In the genomic region with DNA sequence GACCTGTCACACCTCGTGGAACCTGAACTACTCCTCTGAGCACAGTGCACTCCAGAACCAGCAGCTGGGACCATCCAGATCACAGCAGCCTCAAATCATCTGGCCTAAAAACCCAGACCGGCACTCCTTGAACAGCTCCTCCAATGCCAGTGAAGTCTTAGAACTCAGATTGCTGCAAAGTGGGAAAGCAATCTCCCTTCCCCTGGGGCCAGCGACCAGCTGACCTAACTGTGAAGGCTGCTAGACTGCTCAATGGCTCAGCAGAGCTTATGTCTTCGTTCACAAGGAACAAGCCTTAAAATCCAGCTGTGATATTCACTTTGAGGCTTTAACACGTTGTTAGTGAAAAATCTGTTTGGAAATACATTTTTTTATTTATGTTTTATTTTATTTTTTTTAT, we compare ENCODE assay signal across 21 cellular contexts.
DNase-seq lines count a peak whose midpoint lies in the region; ATAC-seq and TF ChIP-seq lines count a peak whose summit lies in the region.
"Had no signal": no experiment of that assay in that cellular context is flagged by ENCODE, and none has a peak within 500 bp of the region (broad histone marks: within the 10 kb centered on the region; RNA-seq: fewer than 3 reads in every experiment).

No MANE protein-coding gene starts in this region.

- H3K36me3 Mint-ChIP-seq in T-helper 2 cell treated with Interferon-gamma antibody and Interleukin-4, amounts not matched to agents 5 μg/mL and 100 μg/mL, for 36 hours (ENCODE audit: low read depth): no peaks in the 10 kb centered on the region
- H3K36me3 Mint-ChIP-seq in activated naive CD4-positive, alpha-beta T cell treated with anti-CD3 and anti-CD28 coated beads for 36 hours (ENCODE audit: low read depth): no peaks in the 10 kb centered on the region
- H3K36me3 Mint-ChIP-seq: CD4-positive, CD25-positive, alpha-beta regulatory T cell had no signal

- no peak overlapping the region for H2AK5ac ChIP-seq in mesendoderm (ENCODE audit: low read length)

- no peaks in the 10 kb centered on the region for H3K9me3 Mint-ChIP-seq in T-helper 2 cell treated with Interferon-gamma antibody and Interleukin-4, amounts not matched to agents 5 μg/mL and 100 μg/mL, for 36 hours
- H3K9me3 Mint-ChIP-seq in activated naive CD4-positive, alpha-beta T cell treated with anti-CD3 and anti-CD28 coated beads for 36 hours: no peaks in the 10 kb centered on the region
- H3K9me3 Mint-ChIP-seq: CD4-positive, CD25-positive, alpha-beta regulatory T cell had no signal

- no peaks in the 10 kb centered on the region for H3K9me3 ChIP-seq in right atrium auricular region

- no peak overlapping the region for H4K5ac ChIP-seq in mesendoderm (ENCODE audit: low read length)

- H3K27me3 ChIP-seq in right atrium auricular region (no peaks in the 10 kb centered on the region), mesendoderm (ENCODE audit: insufficient read depth, low read length, poor library complexity) (no peaks in the 10 kb centered on the region)

- H2BK120ac ChIP-seq in mesendoderm (ENCODE audit: low read depth, low read length): no peak overlapping the region

- CTCF ChIA-PET in activated naive CD4-positive, alpha-beta T cell treated with anti-CD3 and anti-CD28 coated beads for 36 hours (lab: Charles Lee): no interaction called here

- H3K4me3 ChIP-seq in right atrium auricular region (no peak overlapping the region), mesendoderm (ENCODE audit: low read length) (no peak overlapping the region)

- H3K27ac Mint-ChIP-seq in T-helper 2 cell treated with Interferon-gamma antibody and Interleukin-4, amounts not matched to agents 5 μg/mL and 100 μg/mL, for 36 hours: no peak overlapping the region
- no peak overlapping the region for H3K27ac Mint-ChIP-seq in activated naive CD4-positive, alpha-beta T cell treated with anti-CD3 and anti-CD28 coated beads for 36 hours
- H3K27ac Mint-ChIP-seq: CD4-positive, CD25-positive, alpha-beta regulatory T cell had no signal

- ATAC-seq in Right ventricle myocardium inferior (peak; percentile 58), GM18505 (IDR thresholded peaks at IDR 0.05; ENCODE audit: unreplicated experiment) (no peak)
- ATAC-seq: HepG2, PC-3 had no signal

- H3K27ac ChIP-seq in right atrium auricular region (no peak overlapping the region), mesendoderm (ENCODE audit: low read depth, low read length) (no peak overlapping the region)

- H3K36me3 ChIP-seq in right atrium auricular region (no peaks in the 10 kb centered on the region), mesendoderm (ENCODE audit: control insufficient read depth, insufficient read depth, low read length) (no peaks in the 10 kb centered on the region)

- no peak for TF ChIP-seq CTCF in right atrium auricular region (IDR thresholded peaks at IDR 0.05)

- no peak overlapping the region for H3K23ac ChIP-seq in mesendoderm (ENCODE audit: low read length)

- TF ChIP-seq POLR2A in GM18505 (IDR thresholded peaks at IDR 0.05; ENCODE audit: borderline replicate concordance, extremely low read depth, insufficient read depth, insufficient read length): no peak

- no peaks in the 10 kb centered on the region for H3K79me1 ChIP-seq in mesendoderm (ENCODE audit: low read length)

- H3K56ac ChIP-seq in mesendoderm (ENCODE audit: low read length): no peak overlapping the region

- H3K27me3 Mint-ChIP-seq in T-helper 2 cell treated with Interferon-gamma antibody and Interleukin-4, amounts not matched to agents 5 μg/mL and 100 μg/mL, for 36 hours (ENCODE audit: low read depth): peaks cover 2% of the 10 kb centered on the region
- H3K27me3 Mint-ChIP-seq in activated naive CD4-positive, alpha-beta T cell treated with anti-CD3 and anti-CD28 coated beads for 36 hours (ENCODE audit: low read depth): peaks cover 4% of the 10 kb centered on the region
- H3K27me3 Mint-ChIP-seq: CD4-positive, CD25-positive, alpha-beta regulatory T cell had no signal

- no peak overlapping the region for H3K4me2 ChIP-seq in mesendoderm (ENCODE audit: low read length)

- DNase-seq in Right ventricle myocardium inferior (ENCODE audit: missing footprints): no peak
- DNase-seq in right atrium auricular region (ENCODE audit: low spot score): no peak
- peak; percentile 11 for DNase-seq in fibroblast of peridontal ligament (ENCODE audit: extremely low read depth)
- peak; percentile 27 for DNase-seq in mesendoderm
- DNase-seq in T-helper 2 cell treated with Interferon-gamma antibody and Interleukin-4, amounts not matched to agents 5 μg/mL and 100 μg/mL, for 36 hours (ENCODE audit: low spot score): no peak
- no peak for DNase-seq in activated effector memory CD4-positive, alpha-beta T cell treated with Interleukin-2 at 50 U/mL for 16 hours
- no peak for DNase-seq in activated naive CD4-positive, alpha-beta T cell treated with anti-CD3 and anti-CD28 coated beads for 36 hours
- DNase-seq: 8988T; CD4-positive, CD25-positive, alpha-beta regulatory T cell; COR-L47; DMS 273 treated with DMSO at 0.1 percent for 48 hours; GDM1; KBM-7; MV-4-11; NCI-H1694 treated with DMSO at 0.1 percent for 48 hours; NCI-H2107; NCI-H510A; PC-3; RPMI8226 had no signal

- H3K4me1 Mint-ChIP-seq in T-helper 2 cell treated with Interferon-gamma antibody and Interleukin-4, amounts not matched to agents 5 μg/mL and 100 μg/mL, for 36 hours (ENCODE audit: low read depth): no peaks in the 10 kb centered on the region
- no peaks in the 10 kb centered on the region for H3K4me1 Mint-ChIP-seq in activated naive CD4-positive, alpha-beta T cell treated with anti-CD3 and anti-CD28 coated beads for 36 hours (ENCODE audit: low read depth)
- H3K4me1 Mint-ChIP-seq: CD4-positive, CD25-positive, alpha-beta regulatory T cell had no signal

- intact Hi-C loops in Right ventricle myocardium inferior (cut with DNase I): loop anchor here (10.0 kb wide), 1 partner anchor 130 kb away; no protein-coding TSS in a partner anchor
- intact Hi-C loops in activated naive CD4-positive, alpha-beta T cell treated with anti-CD3 and anti-CD28 coated beads for 36 hours (cut with micrococcal nuclease): no loop called here

- H2BK5ac ChIP-seq in mesendoderm (ENCODE audit: low read length): no peak overlapping the region

- H4K8ac ChIP-seq in mesendoderm (ENCODE audit: low read depth, low read length): no peak overlapping the region

- no peaks in the 10 kb centered on the region for H3K79me2 ChIP-seq in mesendoderm (ENCODE audit: control insufficient read depth, insufficient read depth, low read length)

- H3K4me1 ChIP-seq in right atrium auricular region: peaks cover 0 to under 1% of the 10 kb centered on the region in 2 donors
- no peaks in the 10 kb centered on the region for H3K4me1 ChIP-seq in mesendoderm (ENCODE audit: control insufficient read depth, low read depth, low read length)

- no peak overlapping the region for H3K4ac ChIP-seq in mesendoderm (ENCODE audit: low read depth, low read length)

- no peak overlapping the region for H2BK15ac ChIP-seq in mesendoderm (replicated peaks; ENCODE audit: low read depth)

- WGBS in mesendoderm (ENCODE audit: extremely low coverage, insufficient coverage, low lambda C conversion rate): no CpG with 5 or more reads among the region's 5 CpGs

- no peak overlapping the region for H3K18ac ChIP-seq in mesendoderm (ENCODE audit: low read length)

- no peak overlapping the region for H3K9ac ChIP-seq in mesendoderm (ENCODE audit: low read length)

- no peak overlapping the region for H3K4me3 Mint-ChIP-seq in T-helper 2 cell treated with Interferon-gamma antibody and Interleukin-4, amounts not matched to agents 5 μg/mL and 100 μg/mL, for 36 hours
- H3K4me3 Mint-ChIP-seq in activated naive CD4-positive, alpha-beta T cell treated with anti-CD3 and anti-CD28 coated beads for 36 hours: no peak overlapping the region
- H3K4me3 Mint-ChIP-seq: CD4-positive, CD25-positive, alpha-beta regulatory T cell had no signal

Comparison
In these comparisons a context has a peak if more than half of its experiments do, and no peak if none do; other contexts are left out.
1. DNase-seq: peak in fibroblast of peridontal ligament (single experiment) and mesendoderm (single experiment); none in Right ventricle myocardium inferior (single experiment), right atrium auricular region (single experiment), T-helper 2 cell treated with Interferon-gamma antibody and Interleukin-4, amounts not matched to agents 5 μg/mL and 100 μg/mL, for 36 hours (single experiment), activated effector memory CD4-positive, alpha-beta T cell treated with Interleukin-2 at 50 U/mL for 16 hours (single experiment) and activated naive CD4-positive, alpha-beta T cell treated with anti-CD3 and anti-CD28 coated beads for 36 hours (single experiment).